ENCODE assay signal across 1 cellular context in genomic region chr3:156837130-156837529, GRCh38.
TF ChIP-seq lines count a peak whose summit lies in the region.

No MANE protein-coding gene starts in this region.

TF ChIP-seq in K562, 482 proteins besides CTCF, POLR2A, EP300 and RAD21 (continued from another document):
- TF ChIP-seq, protein P1, sequence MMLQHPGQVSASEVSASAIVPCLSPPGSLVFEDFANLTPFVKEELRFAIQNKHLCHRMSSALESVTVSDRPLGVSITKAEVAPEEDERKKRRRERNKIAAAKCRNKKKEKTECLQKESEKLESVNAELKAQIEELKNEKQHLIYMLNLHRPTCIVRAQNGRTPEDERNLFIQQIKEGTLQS (IDR thresholded peaks at IDR 0.05): peak; percentile 43
- TF ChIP-seq, protein P1 (CRISPR knock-in tag; conservative IDR thresholded peaks at IDR 0.05): no peak
- TF ChIP-seq NFE2 (IDR thresholded peaks at IDR 0.05; ENCODE audit: low read depth) (peak; percentile 63), TRIM28 (IDR thresholded peaks at IDR 0.05) (no peak), ZNF316 (IDR thresholded peaks at IDR 0.05) (peak; percentile 71), TFE3 (CRISPR knock-in tag; IDR thresholded peaks at IDR 0.05) (no peak), ZBED1 (IDR thresholded peaks at IDR 0.05) (no peak), SNRNP70 (optimal IDR thresholded peaks at IDR 0.05; ENCODE audit: low read depth, low read length) (no peak), SIRT6 (IDR thresholded peaks at IDR 0.05; ENCODE audit: low read depth, low read length) (no peak), MTA3 (IDR thresholded peaks at IDR 0.05; ENCODE audit: borderline replicate concordance) (no peak), MAFG (tag; conservative IDR thresholded peaks at IDR 0.05) (peak; percentile 47), RHOXF2B (CRISPR knock-in tag; conservative IDR thresholded peaks at IDR 0.05) (no peak), MLLT1 (IDR thresholded peaks at IDR 0.05) (no peak), MAFK (IDR thresholded peaks at IDR 0.05; ENCODE audit: low read length) (peak; percentile 40; the same call in 1 of the 2 replicates), TCFL5 (CRISPR knock-in tag; conservative IDR thresholded peaks at IDR 0.05) (no peak)
- TF ChIP-seq, protein P2, sequence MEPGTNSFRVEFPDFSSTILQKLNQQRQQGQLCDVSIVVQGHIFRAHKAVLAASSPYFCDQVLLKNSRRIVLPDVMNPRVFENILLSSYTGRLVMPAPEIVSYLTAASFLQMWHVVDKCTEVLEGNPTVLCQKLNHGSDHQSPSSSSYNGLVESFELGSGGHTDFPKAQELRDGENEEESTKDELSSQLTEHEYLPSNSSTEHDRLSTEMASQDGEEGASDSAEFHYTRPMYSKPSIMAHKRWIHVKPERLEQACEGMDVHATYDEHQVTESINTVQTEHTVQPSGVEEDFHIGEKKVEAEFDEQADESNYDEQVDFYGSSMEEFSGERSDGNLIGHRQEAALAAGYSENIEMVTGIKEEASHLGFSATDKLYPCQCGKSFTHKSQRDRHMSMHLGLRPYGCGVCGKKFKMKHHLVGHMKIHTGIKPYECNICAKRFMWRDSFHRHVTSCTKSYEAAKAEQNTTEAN (CRISPR knock-in tag; IDR thresholded peaks at IDR 0.05): no peak
TF ChIP-seq in K562: peak in this region for 9.
